In genomic region chr18:53165770-53166169, GRCh38 we compare ENCODE assay signal across 25 cellular contexts.
A peak's percentile ranks its signal among the peaks of the same experiment; 100 is the strongest.
DNase-seq lines count a peak whose midpoint lies in the region; ATAC-seq, FAIRE-seq and TF ChIP-seq lines count a peak whose summit lies in the region.
"Had no signal": no experiment of that assay in that cellular context is flagged by ENCODE, and none has a peak within 500 bp of the region (broad histone marks: within the 10 kb centered on the region; RNA-seq: fewer than 3 reads in every experiment).

No MANE protein-coding gene starts in this region.

- no peak for TF ChIP-seq EP300 in GM12878 (IDR thresholded peaks at IDR 0.05; ENCODE audit: borderline replicate concordance in 1 of 2, control insufficient read depth in 1 of 2, low read depth in 2 of 2, low read length in 2 of 2)

- TF ChIP-seq RAD21 in GM12878 (IDR thresholded peaks at IDR 0.05; ENCODE audit: insufficient read depth, low read depth, low read length), result no peak

- H3K79me1 ChIP-seq in neuronal stem cell (ENCODE audit: low read depth, low read length), result no peaks in the 10 kb centered on the region

- FAIRE-seq in GM12878 (lab: Jason Lieb, UNC), result no peak
- FAIRE-seq: GM12892, GM19239 had no signal

- RAD21 ChIA-PET in GM12878 (lab: Charles Lee; ENCODE audit: unreplicated experiment), result no interaction called here

- H2AFZ ChIP-seq in GM12878 (ENCODE audit: control insufficient read depth, low read depth, low read length), result no peak overlapping the region
- H2AFZ ChIP-seq in neuronal stem cell (ENCODE audit: low read length), result no peak overlapping the region

- H3K27ac ChIP-seq in GM12878 (ENCODE audit: control insufficient read depth, insufficient read depth) (no peak overlapping the region), neuronal stem cell (replicated peaks; ENCODE audit: low read length) (no peak overlapping the region)
- H3K27ac ChIP-seq: HL-60, SJSA1 had no signal

- H3K4me1 ChIP-seq in GM12878 (ENCODE audit: control insufficient read depth, insufficient read depth, low read length) (no peaks in the 10 kb centered on the region), neuronal stem cell (ENCODE audit: control insufficient read depth in 2 of 2, insufficient read depth in 1 of 2, low read depth in 1 of 2, low read length in 2 of 2) (no peaks in the 10 kb centered on the region)
- H3K4me1 ChIP-seq: HAP-1, SJSA1 had no signal

- CTCF ChIA-PET in GM12878 (lab: Yijun Ruan, JAX), result interaction anchor here (0.9 kb wide), 1 partner anchor 12 kb away, joined by 4 read pairs; no protein-coding TSS in a partner anchor

- no peak for TF ChIP-seq POLR2A in GM12878 (IDR thresholded peaks at IDR 0.05; ENCODE audit: low read depth, low read length)

- H3K14ac ChIP-seq in neuronal stem cell (ENCODE audit: low read length), result no peak overlapping the region

- POLR2A ChIA-PET in GM12878 (lab: Charles Lee), result no interaction called here

- no peak overlapping the region for H2AK5ac ChIP-seq in neuronal stem cell (ENCODE audit: low read depth, low read length)

- H3K9ac ChIP-seq in GM12878 (ENCODE audit: control insufficient read depth, insufficient read depth, low read length), result no peak overlapping the region
- H3K9ac ChIP-seq in neuronal stem cell (ENCODE audit: low read depth, low read length, poor library complexity), result no peak overlapping the region

- ATAC-seq in GM18508 (IDR thresholded peaks at IDR 0.05; ENCODE audit: insufficient read depth, unreplicated experiment) (peak; percentile 75), GM19035 (IDR thresholded peaks at IDR 0.05; ENCODE audit: unreplicated experiment) (peak; percentile 64), HG03432 (IDR thresholded peaks at IDR 0.05; ENCODE audit: unreplicated experiment) (peak; percentile 71), GM12878 (peak; percentile 39), GM21825 (IDR thresholded peaks at IDR 0.05; ENCODE audit: unreplicated experiment) (no peak)

- H4K20me1 ChIP-seq in GM12878 (ENCODE audit: control insufficient read depth, insufficient read depth), result no peaks in the 10 kb centered on the region

- no peak overlapping the region for H3K18ac ChIP-seq in neuronal stem cell (ENCODE audit: low read length)

- H2BK120ac ChIP-seq in neuronal stem cell (ENCODE audit: low read depth, low read length), result no peak overlapping the region

- H3K23ac ChIP-seq in neuronal stem cell (ENCODE audit: low read depth, low read length, poor library complexity), result no peak overlapping the region

- no peaks in the 10 kb centered on the region for H3K27me3 ChIP-seq in GM12878 (replicated peaks in 1 of 2; ENCODE audit: control insufficient read depth in 2 of 2, insufficient read depth in 2 of 2, low read length in 1 of 2)
- H3K27me3 ChIP-seq in neuronal stem cell (ENCODE audit: control insufficient read depth in 3 of 3, insufficient read depth in 3 of 3, low read depth in 1 of 3, low read length in 3 of 3), result no peaks in the 10 kb centered on the region
- H3K27me3 ChIP-seq: SJSA1 had no signal

- H3K4me2 ChIP-seq in GM12878 (ENCODE audit: control insufficient read depth, insufficient read depth) (no peak overlapping the region), neuronal stem cell (ENCODE audit: insufficient read depth, low read length, poor library complexity, severe bottlenecking) (no peak overlapping the region)

- DNase-seq in GM12878 (ENCODE audit: low read depth, low spot score) (no peak), neuronal stem cell (ENCODE audit: low spot score) (no peak), DMS 273 (lab: John Stamatoyannopoulos, UW; ENCODE audit: unreplicated experiment) (no peak)
- DNase-seq: DMS53, GOT3, HFFc6, Karpas-422, MV-4-11, NCI-H1105, NCI-H1436 treated with DMSO at 0.1 percent for 48 hours, NCI-H1930, NCI-H2107, NCI-H524, NCI-H748 treated with DMSO at 0.1 percent for 48 hours, Right ventricle myocardium superior, RPMI8226 had no signal

- no peak overlapping the region for H2BK12ac ChIP-seq in neuronal stem cell (ENCODE audit: low read length)

- no peaks in the 10 kb centered on the region for H3K36me3 ChIP-seq in GM12878 (ENCODE audit: control insufficient read depth in 2 of 2, insufficient read depth in 2 of 2, low read length in 1 of 2)
- H3K36me3 ChIP-seq in neuronal stem cell (replicated peaks in 1 of 2; ENCODE audit: control insufficient read depth in 2 of 2, insufficient read depth in 2 of 2, low read length in 2 of 2), result no peaks in the 10 kb centered on the region
- H3K36me3 ChIP-seq: HAP-1, SJSA1 had no signal

- no peak overlapping the region for H3K4me3 ChIP-seq in GM12878
- no peak overlapping the region for H3K4me3 ChIP-seq in neuronal stem cell (ENCODE audit: low read length in 2 of 2)
- H3K4me3 ChIP-seq: HAP-1, SJSA1 had no signal

- intact Hi-C loops in GM12878 (cut with micrococcal nuclease; ENCODE audit: unreplicated experiment), result no loop called here

- H3K9me3 ChIP-seq in GM12878 (replicated peaks; ENCODE audit: control insufficient read depth, insufficient read depth, low read length) (no peaks in the 10 kb centered on the region), neuronal stem cell (replicated peaks in 1 of 2; ENCODE audit: control insufficient read depth in 2 of 2, insufficient read depth in 1 of 2, low read depth in 1 of 2, low read length in 2 of 2) (no peaks in the 10 kb centered on the region)
- H3K9me3 ChIP-seq: HAP-1, SJSA1 had no signal

- no peak for TF ChIP-seq CTCF in GM12878 (IDR thresholded peaks at IDR 0.05 in 2 of 3, conservative IDR thresholded peaks at IDR 0.05 in 1 of 3; ENCODE audit: control insufficient read depth in 2 of 3, extremely low read depth in 1 of 3, insufficient read depth in 1 of 3, low read depth in 3 of 3, low read length in 3 of 3)

- no peak overlapping the region for H2BK15ac ChIP-seq in neuronal stem cell (ENCODE audit: low read length)

- no peak overlapping the region for H3K4ac ChIP-seq in neuronal stem cell (ENCODE audit: low read length)

- no peak overlapping the region for H2BK5ac ChIP-seq in neuronal stem cell (ENCODE audit: low read length)

- H3K79me2 ChIP-seq in GM12878 (ENCODE audit: control insufficient read depth, insufficient read depth, low read length), result no peaks in the 10 kb centered on the region

- in situ Hi-C loops in GM12878 (cut with MboI), result no loop called here

- SMC1A ChIA-PET in GM12878 (lab: Charles Lee; ENCODE audit: uncharacterized antibody, unreplicated experiment), result interaction anchor here (0.8 kb wide), 1 partner anchor 18 kb away, joined by 3 read pairs; no protein-coding TSS in a partner anchor

- BruUV-seq in GM12878 (replicated peaks; lab: Mats Ljungman, UMichigan), result no TSS peak

- WGBS in GM12878 (ENCODE audit: insufficient coverage, insufficient replicate concordance, low lambda C conversion rate, missing lambda C conversion rate), result 0% methylated on average over 1 of the region's 1 CpG
- no CpG with 5 or more reads among the region's 1 CpG for WGBS in neuronal stem cell (ENCODE audit: extremely low coverage in 2 of 2, insufficient read length in 2 of 2, insufficient replicate concordance in 1 of 2), 2 donors

- no peak overlapping the region for H4K91ac ChIP-seq in neuronal stem cell (ENCODE audit: low read depth, low read length, poor library complexity)

- no peak overlapping the region for H4K8ac ChIP-seq in neuronal stem cell (ENCODE audit: low read depth, low read length)

TF ChIP-seq in GM12878, 131 proteins besides CTCF, POLR2A, EP300 and RAD21:
- TF ChIP-seq SMC3 (IDR thresholded peaks at IDR 0.05; ENCODE audit: borderline replicate concordance, low read length) (no peak), WRNIP1 (IDR thresholded peaks at IDR 0.05; ENCODE audit: borderline replicate concordance, low read depth, low read length) (no peak), MEF2A (IDR thresholded peaks at IDR 0.05; ENCODE audit: insufficient read depth, low read depth, low read length) (no peak), JUND (IDR thresholded peaks at IDR 0.05; ENCODE audit: low read depth, low read length) (no peak)
